In genomic region chr1:168225476-168226190, GRCh38 we compare ENCODE assay signal across 8 cellular contexts. TPM values are rescaled to one million over a fixed set of nuclear protein-coding genes. Genes with fewer than 3 reads are reported as not detected.
DNase-seq lines count a peak whose midpoint lies in the region; ATAC-seq, FAIRE-seq and TF ChIP-seq lines count a peak whose summit lies in the region.

TSS of gene SFT2D2 (plus strand) at chr1:168226004. CDS start at chr1:168226080, 76 bp downstream.

- intact Hi-C loops in left ventricle myocardium superior (cut with micrococcal nuclease), result no loop called here

- H3K4me3 Mint-ChIP-seq in T-helper 17 cell, result peak within 1 kb of the TSS; percentile 94

- peak within 1 kb of the TSS; percentile 94 for H3K27ac Mint-ChIP-seq in T-helper 17 cell

- FAIRE-seq in urothelium cell line (lab: Jason Lieb, UNC), result no peak

- ATAC-seq in HG02759 (IDR thresholded peaks at IDR 0.05; ENCODE audit: unreplicated experiment) (peak; percentile 90), T-helper 17 cell (peak; percentile 98), left ventricle myocardium superior (peak; percentile 99)

- TF ChIP-seq CTCF in GM13976 (IDR thresholded peaks at IDR 0.05; ENCODE audit: borderline replicate concordance, control extremely low read depth, extremely low read depth, insufficient read depth, missing control alignments), result no peak

- no peaks in the 10 kb centered on the region for H3K27me3 Mint-ChIP-seq in T-helper 17 cell

- H3K9me3 ChIP-seq in T-helper 17 cell (ENCODE audit: control insufficient read depth, low read length, poor library complexity, severe bottlenecking), result no peaks in the 10 kb centered on the region

- DNase-seq in GM13976 (ENCODE audit: low spot score) (peak; percentile 93), NCI-H1417 treated with DMSO at 0.1 percent for 48 hours (lab: John Stamatoyannopoulos, UW) (peak; percentile 61), T-helper 17 cell (peak; percentile 70 to 75 (median 73)), amniotic stem cell (lab: John Stamatoyannopoulos, UW) (peak; percentile 20), left ventricle myocardium superior (peak; percentile 90), pulmonary artery endothelial cell (ENCODE audit: low read depth, low spot score) (peak; percentile 36), urothelium cell line (ENCODE audit: low spot score) (peak; percentile 94)

- in situ Hi-C loops in GM13976 (cut with MboI; ENCODE audit: low sequenced_read_pairs, unreplicated experiment), result no loop called here

- H3K36me3 Mint-ChIP-seq in T-helper 17 cell (ENCODE audit: low read depth), result peaks cover 4% of the 10 kb centered on the region

- peaks cover 38% of the 10 kb centered on the region for H3K4me1 Mint-ChIP-seq in T-helper 17 cell

RNA-seq across cellular contexts. Expression of gene SFT2D2, which starts in this region (rescaled TPM):
- total RNA-seq in T-helper 17 cell (10 to 100 TPM; 62.9 to 63.9 TPM), left ventricle myocardium superior (13.4 TPM), pulmonary artery endothelial cell (32.5 and 44.8 TPM in 2 replicates)

Comparison
In these comparisons a context has a peak if more than half of its experiments do, and no peak if none do; other contexts are left out.
1. Peak in every context shown above with its lines: DNase-seq and ATAC-seq.
2. DNase-seq: peak in every context shown above with its lines; median percentile 94 in urothelium cell line; 93 in GM13976; 90 in left ventricle myocardium superior; 73 in T-helper 17 cell; 61 in NCI-H1417 treated with DMSO at 0.1 percent for 48 hours; 36 in pulmonary artery endothelial cell; 20 in amniotic stem cell.